Comparison of ENCODE assay signal across 7 cellular contexts in the genomic region with DNA sequence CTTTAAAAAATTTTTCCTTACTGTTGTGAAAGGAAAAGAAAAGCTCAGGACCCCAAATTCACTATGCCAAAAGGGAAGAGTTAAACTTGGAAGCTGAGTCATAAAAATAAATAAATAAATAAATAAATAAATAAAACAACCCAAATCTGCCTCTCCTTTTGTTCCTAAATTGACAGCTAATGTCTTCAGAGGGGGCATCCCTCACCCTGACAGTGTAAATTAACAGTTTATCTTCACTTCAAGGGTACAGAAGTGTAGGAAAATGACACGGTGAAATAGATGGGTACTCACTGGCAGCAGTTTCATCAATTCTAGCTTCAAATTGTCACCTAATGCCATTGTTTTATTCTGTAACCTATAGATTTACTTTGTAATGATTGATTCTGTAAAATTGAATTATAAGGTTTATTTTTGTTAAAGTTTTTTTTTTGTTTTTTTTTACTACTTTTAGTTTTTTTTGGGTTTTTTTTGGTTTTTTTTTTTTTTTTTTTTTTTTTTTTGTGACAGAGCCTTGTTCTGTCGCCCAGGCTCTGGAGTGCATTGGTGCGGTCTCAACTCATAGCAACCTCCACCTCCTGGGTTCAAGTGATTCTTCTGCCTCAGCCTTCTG. TPM values are rescaled to one million over a fixed set of nuclear protein-coding genes. Genes with fewer than 3 reads are reported as not detected.
DNase-seq lines count a peak whose midpoint lies in the region; ATAC-seq and TF ChIP-seq lines count a peak whose summit lies in the region.

No MANE protein-coding gene starts in this region.

- no peaks in the 10 kb centered on the region for H3K9me2 ChIP-seq in PC-3 (replicated peaks; ENCODE audit: low read length)

- H3K27ac ChIP-seq in HEK293 (ENCODE audit: extremely low read depth, low read depth, low read length) (no peak overlapping the region), PC-3 (ENCODE audit: low read length) (peak overlapping the region; percentile 75)

- no peak overlapping the region for H2AFZ ChIP-seq in PC-3 (ENCODE audit: low read length)

- no peak overlapping the region for H3K4me3 Mint-ChIP-seq in endothelial cell (ENCODE audit: unreplicated experiment)

- H4K20me1 ChIP-seq in PC-3 (ENCODE audit: low read length), result no peaks in the 10 kb centered on the region

- intact Hi-C loops in PC-3 (cut with micrococcal nuclease), result loop anchor here (2.0 kb wide), 1 partner anchor 16 kb away; no protein-coding TSS in a partner anchor

- BruUV-seq in PC-3 (replicated peaks; lab: Mats Ljungman, UMichigan), result no TSS peak

- POLR2A ChIA-PET in HEK293 (lab: Yijun Ruan, JAX), result interaction anchor here (0.5 to 1.0 kb wide), 3 partner anchors 10 to 24 kb away, joined by 3 to 5 read pairs (median 3); no protein-coding TSS in a partner anchor
- POLR2A ChIA-PET in PC-3 (lab: Charles Lee; ENCODE audit: unreplicated experiment), result no interaction called here

- TF ChIP-seq CTCF in HEK293 (tag by site-specific recombination; IDR thresholded peaks at IDR 0.05) (no peak), PC-3 (conservative IDR thresholded peaks at IDR 0.05; ENCODE audit: low read depth, low read length) (no peak), endothelial cell (IDR thresholded peaks at IDR 0.05; ENCODE audit: unreplicated experiment) (no peak)

- DNase-seq in PC-3 (no peak), endothelial cell (ENCODE audit: low spot score) (no peak), skeletal muscle cell (ENCODE audit: low read depth) (no peak), superior temporal gyrus (ENCODE audit: extremely low spot score) (no peak), KG1 (lab: John Stamatoyannopoulos, UW) (no peak)

- no peaks in the 10 kb centered on the region for H3K79me2 ChIP-seq in PC-3 (ENCODE audit: low read length)

- no peaks in the 10 kb centered on the region for H3K9me3 Mint-ChIP-seq in endothelial cell (ENCODE audit: unreplicated experiment)

- H3K27me3 Mint-ChIP-seq in endothelial cell (ENCODE audit: unreplicated experiment), result no peaks in the 10 kb centered on the region

- CTCF ChIA-PET in HEK293 (lab: Yijun Ruan, JAX), result interaction anchor here (0.6 to 1.2 kb wide), 3 partner anchors 11 to 51 kb away, joined by 3 to 5 read pairs (median 4); no protein-coding TSS in a partner anchor
- CTCF ChIA-PET in PC-3 (lab: Charles Lee), result no interaction called here

- H3K4me3 ChIP-seq in HEK293 (ENCODE audit: low read depth, low read length), result no peak overlapping the region
- H3K4me3 ChIP-seq in PC-3 (ENCODE audit: low read length), result peak overlapping the region; percentile 74; the same call in 1 of the 2 replicates
- H3K4me3 ChIP-seq in skeletal muscle cell (ENCODE audit: low read depth, low read length), result peak overlapping the region; percentile 43

- H3K4me2 ChIP-seq in PC-3 (ENCODE audit: low read length), result peak overlapping the region; percentile 87

- H3K27me3 ChIP-seq in PC-3 (ENCODE audit: low read length), result no peaks in the 10 kb centered on the region

- peak overlapping the region; percentile 45; the same call in 1 of the 2 replicates for H3K9ac ChIP-seq in PC-3 (ENCODE audit: low read length)

- H3F3A ChIP-seq in PC-3 (ENCODE audit: low read length, unreplicated experiment), result no peaks in the 10 kb centered on the region

- no peaks in the 10 kb centered on the region for H3K36me3 Mint-ChIP-seq in endothelial cell (ENCODE audit: low read depth, unreplicated experiment)

- H3K9me3 ChIP-seq in HEK293 (ENCODE audit: control insufficient read depth, insufficient read depth, low read depth, low read length) (no peaks in the 10 kb centered on the region), PC-3 (ENCODE audit: low read length) (no peaks in the 10 kb centered on the region)

- H3K4me1 ChIP-seq in HEK293 (ENCODE audit: control insufficient read depth, insufficient read depth, low read length), result no peaks in the 10 kb centered on the region; the same call in 1 of the 2 replicates
- peaks cover 58% of the 10 kb centered on the region for H3K4me1 ChIP-seq in PC-3 (ENCODE audit: insufficient read depth, low read length)

- peak overlapping the region; percentile 97 for H3K27ac Mint-ChIP-seq in endothelial cell (ENCODE audit: unreplicated experiment)

- ATAC-seq in PC-3 (no peak), esophagus mucosa (no peak)

- H3K4me1 Mint-ChIP-seq in endothelial cell (ENCODE audit: unreplicated experiment), result peaks cover 14% of the 10 kb centered on the region

- H3K36me3 ChIP-seq in HEK293 (ENCODE audit: control insufficient read depth in 2 of 2, insufficient read depth in 1 of 2, low read length in 2 of 2), result no peaks in the 10 kb centered on the region
- H3K36me3 ChIP-seq in PC-3 (ENCODE audit: low read depth, low read length), result no peaks in the 10 kb centered on the region

TF ChIP-seq in HEK293, 187 proteins besides CTCF, POLR2A, EP300 and RAD21:
- TF ChIP-seq ZNF335 (tag by site-specific recombination; conservative IDR thresholded peaks at IDR 0.05) (peak; percentile 39; the same call in 1 of the 2 replicates), ZNF776 (tag by site-specific recombination; IDR thresholded peaks at IDR 0.05; ENCODE audit: borderline replicate concordance) (no peak)
- TF ChIP-seq, protein P1, sequence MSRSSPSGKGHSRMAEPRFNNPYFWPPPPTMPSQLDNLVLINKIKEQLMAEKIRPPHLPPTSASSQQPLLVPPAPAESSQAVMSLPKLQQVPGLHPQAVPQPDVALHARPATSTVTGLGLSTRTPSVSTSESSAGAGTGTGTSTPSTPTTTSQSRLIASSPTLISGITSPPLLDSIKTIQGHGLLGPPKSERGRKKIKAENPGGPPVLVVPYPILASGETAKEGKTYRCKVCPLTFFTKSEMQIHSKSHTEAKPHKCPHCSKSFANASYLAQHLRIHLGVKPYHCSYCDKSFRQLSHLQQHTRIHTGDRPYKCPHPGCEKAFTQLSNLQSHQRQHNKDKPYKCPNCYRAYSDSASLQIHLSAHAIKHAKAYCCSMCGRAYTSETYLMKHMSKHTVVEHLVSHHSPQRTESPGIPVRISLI (tag by site-specific recombination; IDR thresholded peaks at IDR 0.05), result peak; percentile 64

RNA-seq across cellular contexts. Expression of a gene that starts 18.5 kb away (rescaled TPM):
- total RNA-seq in PC-3 (2014; rRNA removed) (176 and 192 TPM in 2 replicates), endothelial cell (ENCODE audit: unreplicated experiment) (43.3 TPM), esophagus mucosa (4,910 TPM)

Comparison
In these comparisons a context has a peak if more than half of its experiments do, and no peak if none do; other contexts are left out.
1. RNA of a gene that starts 18.5 kb away (total RNA-seq): 4,910 TPM in esophagus mucosa (single experiment); 176 to 192 TPM in PC-3 and 43.3 TPM in endothelial cell (single experiment); every median in the first group is over 10 times any median in the second.